Comparison of ENCODE assay signal across 22 cellular contexts in genomic region chr16:85578599-85578948, GRCh38. TPM values are rescaled to one million over a fixed set of nuclear protein-coding genes. Genes with fewer than 3 reads are reported as not detected.
A peak's percentile ranks its signal among the peaks of the same experiment; 100 is the strongest.
DNase-seq lines count a peak whose midpoint lies in the region; ATAC-seq and TF ChIP-seq lines count a peak whose summit lies in the region.
"Had no signal": no experiment of that assay in that cellular context is flagged by ENCODE, and none has a peak within 500 bp of the region (broad histone marks: within the 10 kb centered on the region; RNA-seq: fewer than 3 reads in every experiment).

No MANE protein-coding gene starts in this region.

- H2AK5ac ChIP-seq in trophoblast cell (ENCODE audit: low read length): no peak overlapping the region

- H3K36me3 ChIP-seq in GM23338 (ENCODE audit: insufficient read depth): no peaks in the 10 kb centered on the region
- H3K36me3 ChIP-seq in iPS-18a (ENCODE audit: control insufficient read depth, low read depth, low read length): no peaks in the 10 kb centered on the region
- peaks cover 0 to 11% of the 10 kb centered on the region in 2 experiments for H3K36me3 ChIP-seq in trophoblast cell (ENCODE audit: control insufficient read depth in 1 of 2, insufficient read depth in 2 of 2, low read length in 2 of 2)
- H3K36me3 ChIP-seq in WERI-Rb-1: no peaks in the 10 kb centered on the region
- H3K36me3 ChIP-seq: ascending aorta, gastrocnemius medialis, upper lobe of left lung had no signal

- TF ChIP-seq CTCF in GM23338 (conservative IDR thresholded peaks at IDR 0.05; ENCODE audit: low read depth in 2 of 2) (no peak), WERI-Rb-1 (IDR thresholded peaks at IDR 0.05; ENCODE audit: low read depth, low read length) (no peak)

- no peak overlapping the region for H2BK12ac ChIP-seq in trophoblast cell (ENCODE audit: low read length)

- peaks cover 80% of the 10 kb centered on the region for H3K4me1 ChIP-seq in GM23338 (ENCODE audit: insufficient read depth)
- peaks cover 88% of the 10 kb centered on the region for H3K4me1 ChIP-seq in iPS-18a (ENCODE audit: control insufficient read depth, low read depth, low read length)
- peaks cover 17 to 21% of the 10 kb centered on the region in 2 experiments for H3K4me1 ChIP-seq in trophoblast cell (ENCODE audit: control insufficient read depth in 1 of 2, insufficient read depth in 2 of 2, low read length in 2 of 2)

- H3K27ac Mint-ChIP-seq in GM23338 (no peak overlapping the region), T-helper 17 cell (no peak overlapping the region)
- H3K27ac Mint-ChIP-seq: activated CD4-positive, alpha-beta T cell treated with anti-CD3 and anti-CD28 coated beads for 36 hours; activated naive CD8-positive, alpha-beta T cell treated with anti-CD3 and anti-CD28 coated beads, Interleukin-2, amount 10 ng/mL, durations not matched to agents 7 days and 5 days; T-helper 1 cell treated with Interleukin-12 subunit alpha and Interleukin-12 subunit beta and Interleukin-4 antibody, amounts not matched to agents 30 μg/mL and 1 μg/mL, for 36 hours had no signal

- H3K9me3 ChIP-seq in T-helper 17 cell (ENCODE audit: control insufficient read depth, low read length, poor library complexity, severe bottlenecking) (no peaks in the 10 kb centered on the region), iPS-18a (ENCODE audit: control insufficient read depth, low read depth, low read length) (no peaks in the 10 kb centered on the region), trophoblast cell (ENCODE audit: insufficient read depth, low read depth, low read length) (no peaks in the 10 kb centered on the region), WERI-Rb-1 (ENCODE audit: severe bottlenecking) (no peaks in the 10 kb centered on the region)
- H3K9me3 ChIP-seq: ascending aorta, gastrocnemius medialis, upper lobe of left lung had no signal

- H4K91ac ChIP-seq in trophoblast cell (ENCODE audit: low read depth, low read length): no peak overlapping the region

- peaks cover 2% of the 10 kb centered on the region for H3K79me1 ChIP-seq in trophoblast cell (ENCODE audit: low read length)

- H3K23ac ChIP-seq in trophoblast cell (ENCODE audit: low read length): no peak overlapping the region

- H2AFZ ChIP-seq in GM23338: no peak overlapping the region
- H2AFZ ChIP-seq in trophoblast cell (ENCODE audit: insufficient read depth, low read length, poor library complexity): no peak overlapping the region
- H2AFZ ChIP-seq: hepatocyte had no signal

- no peak overlapping the region for H3K27ac ChIP-seq in GM23338 (ENCODE audit: low read depth)
- no peak overlapping the region for H3K27ac ChIP-seq in iPS-18a (ENCODE audit: low read length)
- no peak overlapping the region for H3K27ac ChIP-seq in trophoblast cell (ENCODE audit: low read depth, low read length)
- H3K27ac ChIP-seq in WERI-Rb-1: no peak overlapping the region
- H3K27ac ChIP-seq: ascending aorta, gastrocnemius medialis had no signal

- peaks cover 91% of the 10 kb centered on the region for H3K4me1 Mint-ChIP-seq in GM23338
- peaks cover 18% of the 10 kb centered on the region for H3K4me1 Mint-ChIP-seq in T-helper 17 cell

- H3K27me3 ChIP-seq in GM23338 (ENCODE audit: insufficient read depth): peaks cover 16% of the 10 kb centered on the region
- peaks cover 83% of the 10 kb centered on the region for H3K27me3 ChIP-seq in iPS-18a (ENCODE audit: control insufficient read depth, insufficient read depth, low read length)
- no peaks in the 10 kb centered on the region for H3K27me3 ChIP-seq in trophoblast cell (ENCODE audit: insufficient read depth, low read length)
- no peaks in the 10 kb centered on the region for H3K27me3 ChIP-seq in WERI-Rb-1 (ENCODE audit: insufficient read depth, low read depth, severe bottlenecking)
- H3K27me3 ChIP-seq: ascending aorta, gastrocnemius medialis, hepatocyte, upper lobe of left lung had no signal

- peaks cover 48% of the 10 kb centered on the region for H3K27me3 Mint-ChIP-seq in GM23338 (ENCODE audit: insufficient read depth, low read depth, poor library complexity)
- no peaks in the 10 kb centered on the region for H3K27me3 Mint-ChIP-seq in T-helper 17 cell
- H3K27me3 Mint-ChIP-seq: activated CD4-positive, alpha-beta T cell treated with anti-CD3 and anti-CD28 coated beads for 36 hours; activated naive CD8-positive, alpha-beta T cell treated with anti-CD3 and anti-CD28 coated beads, Interleukin-2, amount 10 ng/mL, durations not matched to agents 7 days and 5 days had no signal

- no peak overlapping the region for H3K9ac ChIP-seq in iPS-18a (ENCODE audit: low read length)
- no peak overlapping the region for H3K9ac ChIP-seq in trophoblast cell (ENCODE audit: low read length)

- H4K20me1 ChIP-seq in GM23338 (replicated peaks; ENCODE audit: insufficient read depth): no peaks in the 10 kb centered on the region; the same call in 1 of the 2 replicates

- WGBS in trophoblast cell (ENCODE audit: extremely low coverage, insufficient coverage, insufficient read length): no CpG with 5 or more reads among the region's 5 CpGs

- no peak overlapping the region for H4K8ac ChIP-seq in trophoblast cell (ENCODE audit: low read depth, low read length)

- H3K4me3 Mint-ChIP-seq in GM23338 (peak overlapping the region; percentile 60; the same call in 2 of the 3 replicates), T-helper 17 cell (peak overlapping the region; percentile 66)
- H3K4me3 Mint-ChIP-seq: activated CD4-positive, alpha-beta T cell treated with anti-CD3 and anti-CD28 coated beads for 36 hours; activated naive CD8-positive, alpha-beta T cell treated with anti-CD3 and anti-CD28 coated beads, Interleukin-2, amount 10 ng/mL, durations not matched to agents 7 days and 5 days; T-helper 1 cell treated with Interleukin-12 subunit alpha and Interleukin-12 subunit beta and Interleukin-4 antibody, amounts not matched to agents 30 μg/mL and 1 μg/mL, for 36 hours had no signal

- H3K4me3 ChIP-seq in GM23338: peak overlapping the region; percentile 44; the same call in 1 of the 2 replicates
- peak overlapping the region; percentile 21 for H3K4me3 ChIP-seq in iPS-18a (ENCODE audit: low read length)
- H3K4me3 ChIP-seq in trophoblast cell (ENCODE audit: low read depth, low read length): no peak overlapping the region
- no peak overlapping the region for H3K4me3 ChIP-seq in WERI-Rb-1 (ENCODE audit: low read depth, low read length)
- H3K4me3 ChIP-seq: ascending aorta, gastrocnemius medialis, hepatocyte, SK-N-MC, upper lobe of left lung had no signal

- H3K14ac ChIP-seq in trophoblast cell (ENCODE audit: low read length): no peak overlapping the region

- no peak overlapping the region for H2BK5ac ChIP-seq in trophoblast cell (ENCODE audit: low read depth, low read length, poor library complexity)

- DNase-seq in GM23338 (ENCODE audit: low spot score) (peak; percentile 46), T-helper 17 cell (no peak), trophoblast cell (no peak), medulla oblongata (ENCODE audit: extremely low spot score) (no peak), NCI-H774 (lab: John Stamatoyannopoulos, UW) (no peak), WERI-Rb-1 (no peak)
- DNase-seq: activated CD4-positive, alpha-beta T cell treated with anti-CD3 and anti-CD28 coated beads for 36 hours; activated effector memory CD4-positive, alpha-beta T cell treated with anti-CD3 and anti-CD28 coated beads, Interleukin-2, amount 50 U/mL, for 16 hours; activated naive CD8-positive, alpha-beta T cell treated with anti-CD3 and anti-CD28 coated beads, Interleukin-2, amount 10 ng/mL, durations not matched to agents 7 days and 5 days; Calu3; caudate nucleus; dermis blood vessel endothelial cell; gastrocnemius medialis; NCI-H446 had no signal

- H3K9me2 ChIP-seq in GM23338 (ENCODE audit: insufficient read depth): no peaks in the 10 kb centered on the region

- H3K79me2 ChIP-seq in GM23338 (replicated peaks; ENCODE audit: insufficient read depth) (peaks cover 62% of the 10 kb centered on the region), trophoblast cell (ENCODE audit: control insufficient read depth, insufficient read depth, low read length, poor library complexity) (peaks cover 5% of the 10 kb centered on the region)

- peaks cover 5% of the 10 kb centered on the region for H3K36me3 Mint-ChIP-seq in GM23338 (ENCODE audit: low read depth)
- H3K36me3 Mint-ChIP-seq in T-helper 17 cell (ENCODE audit: low read depth): peaks cover 2% of the 10 kb centered on the region

- H3K18ac ChIP-seq in trophoblast cell (ENCODE audit: low read length): no peak overlapping the region

- H3K9me3 Mint-ChIP-seq in GM23338: peaks cover 8% of the 10 kb centered on the region; the same call in 2 of the 3 replicates
- H3K9me3 Mint-ChIP-seq: activated naive CD8-positive, alpha-beta T cell treated with anti-CD3 and anti-CD28 coated beads, Interleukin-2, amount 10 ng/mL, durations not matched to agents 7 days and 5 days; T-helper 1 cell treated with Interleukin-12 subunit alpha and Interleukin-12 subunit beta and Interleukin-4 antibody, amounts not matched to agents 30 μg/mL and 1 μg/mL, for 36 hours had no signal

- ATAC-seq in GM23338: peak; percentile 1; the same call in 1 of the 3 replicates
- ATAC-seq in T-helper 17 cell: no peak
- no peak for ATAC-seq in HG03439 (IDR thresholded peaks at IDR 0.05; ENCODE audit: unreplicated experiment)
- ATAC-seq: activated CD4-positive, alpha-beta T cell treated with anti-CD3 and anti-CD28 coated beads for 36 hours; gastrocnemius medialis; left lobe of liver had no signal

- H3K4me2 ChIP-seq in GM23338 (peak overlapping the region; percentile 85), trophoblast cell (ENCODE audit: low read length) (no peak overlapping the region)

- no peak overlapping the region for H2BK120ac ChIP-seq in trophoblast cell (ENCODE audit: insufficient read depth, low read length, poor library complexity)

- H3F3A ChIP-seq in GM23338 (replicated peaks; ENCODE audit: low read depth): peaks cover 35% of the 10 kb centered on the region

- peak overlapping the region; percentile 1 for H3K4ac ChIP-seq in trophoblast cell (ENCODE audit: low read depth, low read length)

- no peak overlapping the region for H4K12ac ChIP-seq in trophoblast cell (ENCODE audit: low read depth, low read length)

RNA-seq across cellular contexts. Expression of gene GSE1, which starts 34.5 kb away (rescaled TPM):
- total RNA-seq in GM23338 (2014; rRNA removed; shearing (Covaris generic)): 118 and 135 TPM in 2 replicates
- 32.4 and 34.0 TPM in 2 replicates for polyA plus RNA-seq in GM23338 (2016; fragmentation: Nextera tagmentation; extraction: Ambion mirVana)
- total RNA-seq in T-helper 17 cell: 10 to 100 TPM; 39.1 to 40.9 TPM
- polyA plus RNA-seq in trophoblast cell (2013): 175 and 188 TPM in 2 replicates

Comparison
In these comparisons a context has a peak if more than half of its experiments do, and no peak if none do; other contexts are left out.
1. H3K4me3 ChIP-seq: peak in GM23338 (single experiment) and iPS-18a (single experiment); none in trophoblast cell (single experiment) and WERI-Rb-1 (single experiment).